ENCODE assay signal across 23 cellular contexts in the genomic region with DNA sequence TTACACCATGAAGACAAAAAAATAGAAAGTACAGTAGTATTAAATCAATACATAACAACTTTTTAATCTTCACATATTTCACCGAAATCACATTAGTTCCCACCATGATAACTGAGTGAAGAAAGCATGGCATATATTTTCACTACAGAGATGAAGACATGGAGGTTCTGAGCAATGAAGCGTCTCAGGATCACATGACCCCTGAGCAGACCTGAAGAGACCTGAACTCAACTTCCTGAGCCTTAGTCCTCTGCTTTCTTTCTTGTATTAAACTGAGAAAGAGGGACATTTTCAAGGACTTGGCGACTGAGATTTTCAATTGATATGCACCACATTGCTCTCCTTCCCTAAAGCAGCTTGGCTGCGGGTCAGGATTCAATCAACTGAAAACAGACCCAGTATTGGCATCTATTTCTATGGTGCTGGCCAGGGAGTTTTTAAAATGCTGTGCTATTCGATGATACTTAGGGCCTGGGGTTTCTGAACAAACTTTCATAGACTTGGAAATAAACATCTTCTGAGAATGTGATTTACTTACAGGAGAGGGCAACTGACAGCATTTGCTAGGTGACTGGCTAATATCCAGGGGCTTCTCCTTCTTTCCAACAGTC.
A peak's percentile ranks its signal among the peaks of the same experiment; 100 is the strongest.
DNase-seq lines count a peak whose midpoint lies in the region; ATAC-seq, FAIRE-seq and TF ChIP-seq lines count a peak whose summit lies in the region.
"Had no signal": no experiment of that assay in that cellular context is flagged by ENCODE, and none has a peak within 500 bp of the region (broad histone marks: within the 10 kb centered on the region; RNA-seq: fewer than 3 reads in every experiment).

No MANE protein-coding gene starts in this region.

- TF ChIP-seq POLR2A in GM12892 (IDR thresholded peaks at IDR 0.05; ENCODE audit: low read depth, low read length) = no peak

- ATAC-seq in GM18909 (IDR thresholded peaks at IDR 0.05; ENCODE audit: poor library complexity, unreplicated experiment) (no peak), GM19324 (IDR thresholded peaks at IDR 0.05; ENCODE audit: low FRiP score, unreplicated experiment) (no peak)
- ATAC-seq: activated T-cell treated with anti-CD3 and anti-CD28 coated beads, Interleukin-2, amount 50 U/mL, for 4 hours; heart left ventricle; left lobe of liver; naive thymus-derived CD4-positive, alpha-beta T cell had no signal

- FAIRE-seq in GM12892 (lab: Jason Lieb, UNC) = peak; percentile 30
- FAIRE-seq: GM12891, H54 had no signal

- DNase-seq in GM12892 (ENCODE audit: insufficient read length) = no peak
- DNase-seq in astrocyte of the hippocampus (ENCODE audit: low read depth, low spot score) = peak; percentile 64
- DNase-seq in hippocampal formation (lab: John Stamatoyannopoulos, UW) = peak; percentile 16 to 54
- DNase-seq in putamen (ENCODE audit: low spot score) = peak; percentile 76
- no peak for DNase-seq in activated CD4-positive, alpha-beta T cell treated with anti-CD3 and anti-CD28 coated beads, Interleukin-2, amount 50 U/mL, for 1 hour
- no peak for DNase-seq in DMS53 treated with DMSO at 0.1 percent for 48 hours (lab: John Stamatoyannopoulos, UW; ENCODE audit: unreplicated experiment)
- DNase-seq: activated CD4-positive, alpha-beta T cell treated with anti-CD3 and anti-CD28 coated beads, Interleukin-2, amount 10 ng/mL, durations not matched to agents 24 days and 14 days; activated T-cell treated with anti-CD3 and anti-CD28 coated beads, Interleukin-2, amount 50 U/mL, for 4 hours; Calu3; DND-41; effector memory CD4-positive, alpha-beta T cell; heart left ventricle; immature natural killer cell; Karpas-422; naive thymus-derived CD4-positive, alpha-beta T cell; NCI-H1436 treated with DMSO at 0.1 percent for 48 hours; spleen; stimulated activated CD4-positive, alpha-beta T cell treated with anti-CD3 and anti-CD28 coated beads, Interleukin-2, amount 100 ng/mL, for 48 hours had no signal

Comparison
In these comparisons a context has a peak if more than half of its experiments do, and no peak if none do; other contexts are left out.
1. DNase-seq: peak in astrocyte of the hippocampus (single experiment), hippocampal formation (2 of 2) and putamen (single experiment); none in GM12892 (single experiment), activated CD4-positive, alpha-beta T cell treated with anti-CD3 and anti-CD28 coated beads, Interleukin-2, amount 50 U/mL, for 1 hour (single experiment) and DMS53 treated with DMSO at 0.1 percent for 48 hours (single experiment).